In genomic region chr13:99657848-99658265, GRCh38 we compare ENCODE assay signal across 8 cellular contexts. TPM values are rescaled to one million over a fixed set of nuclear protein-coding genes. Genes with fewer than 3 reads are reported as not detected.
A peak's percentile ranks its signal among the peaks of the same experiment; 100 is the strongest.
DNase-seq lines count a peak whose midpoint lies in the region; ATAC-seq and TF ChIP-seq lines count a peak whose summit lies in the region.

No MANE protein-coding gene starts in this region.

- H3K9me3 ChIP-seq in aorta (ENCODE audit: control insufficient read depth, low read length) = no peaks in the 10 kb centered on the region

- H3K4me3 ChIP-seq in epithelial cell of esophagus (ENCODE audit: low read length) = peak overlapping the region; percentile 34
- H3K4me3 ChIP-seq in aorta (ENCODE audit: low read length in 2 of 2) = peak overlapping the region; percentile 5 to 42

- no peaks in the 10 kb centered on the region for H3K4me1 ChIP-seq in aorta (ENCODE audit: control insufficient read depth in 1 of 2, insufficient read depth in 2 of 2, low read length in 2 of 2)

- 28 to 37% methylated on average over 30 of the region's 30 CpGs for WGBS in aorta, 2 donors

- peaks cover 50% of the 10 kb centered on the region for H3K4me1 Mint-ChIP-seq in activated CD4-positive, alpha-beta T cell treated with anti-CD3 and anti-CD28 coated beads, Interleukin-2, amount 10 ng/mL, durations not matched to agents 7 days and 5 days
- peaks cover 11 to 53% (median 50%) of the 10 kb centered on the region in 4 donors for H3K4me1 Mint-ChIP-seq in naive thymus-derived CD8-positive, alpha-beta T cell

- TF ChIP-seq CTCF in GM10266 (IDR thresholded peaks at IDR 0.05; ENCODE audit: control insufficient read depth, insufficient read depth, low read depth, missing control alignments) (peak; percentile 0), epithelial cell of esophagus (IDR thresholded peaks at IDR 0.05; ENCODE audit: insufficient read depth, low read depth, low read length, missing control alignments) (no peak)

- no peaks in the 10 kb centered on the region for H3K27me3 ChIP-seq in aorta (ENCODE audit: control insufficient read depth in 1 of 2, insufficient read depth in 2 of 2, low read length in 1 of 2)

- DNase-seq in GM10266 (ENCODE audit: extremely low spot score) (no peak), epithelial cell of esophagus (ENCODE audit: low read depth) (no peak), aorta (peak in 1 of 2 donors; percentile 53), NCI-H774 (lab: John Stamatoyannopoulos, UW) (no peak), dedifferentiated amniotic fluid mesenchymal stem cell (ENCODE audit: extremely low spot score) (no peak)
- no peak for DNase-seq in activated CD4-positive, alpha-beta T cell treated with anti-CD3 and anti-CD28 coated beads, Interleukin-2, amount 10 ng/mL, durations not matched to agents 7 days and 5 days
- DNase-seq in naive thymus-derived CD8-positive, alpha-beta T cell = peak in 5 of 10 donors; percentile 20 to 69 (median 33)

- no peaks in the 10 kb centered on the region for H3K9me3 Mint-ChIP-seq in activated CD4-positive, alpha-beta T cell treated with anti-CD3 and anti-CD28 coated beads, Interleukin-2, amount 10 ng/mL, durations not matched to agents 7 days and 5 days
- H3K9me3 Mint-ChIP-seq in naive thymus-derived CD8-positive, alpha-beta T cell = no peaks in the 10 kb centered on the region

- H3K36me3 ChIP-seq in aorta (ENCODE audit: control insufficient read depth in 1 of 2, insufficient read depth in 2 of 2, low read length in 1 of 2) = no peaks in the 10 kb centered on the region

- no peaks in the 10 kb centered on the region for H3K36me3 Mint-ChIP-seq in activated CD4-positive, alpha-beta T cell treated with anti-CD3 and anti-CD28 coated beads, Interleukin-2, amount 10 ng/mL, durations not matched to agents 7 days and 5 days (ENCODE audit: low read depth)
- no peaks in the 10 kb centered on the region for H3K36me3 Mint-ChIP-seq in naive thymus-derived CD8-positive, alpha-beta T cell

- CTCF ChIA-PET in activated CD4-positive, alpha-beta T cell treated with anti-CD3 and anti-CD28 coated beads, Interleukin-2, amount 10 ng/mL, durations not matched to agents 7 days and 5 days (lab: Charles Lee) = interaction anchor here (2.7 to 4.8 kb wide), 2 partner anchors 12 to 857 kb away, joined by 13 to 15 read pairs; no protein-coding TSS in a partner anchor

- intact Hi-C loops in aorta (cut with DNase I) = loop anchor here (2.0 to 10.0 kb wide), 7 partner anchors 36 to 857 kb away; partner anchors contain the start of gene ZIC5 (in 1 of the 2)

- POLR2A ChIA-PET in activated CD4-positive, alpha-beta T cell treated with anti-CD3 and anti-CD28 coated beads, Interleukin-2, amount 10 ng/mL, durations not matched to agents 7 days and 5 days (lab: Charles Lee) = no interaction called here
- POLR2A ChIA-PET in naive thymus-derived CD8-positive, alpha-beta T cell (lab: Charles Lee) = interaction anchor here (0.6 to 3.8 kb wide), 22 partner anchors 46 to 1075 kb away, joined by 3 to 26 read pairs (median 4); partner anchors contain the start of genes CLYBL, GGACT, TM9SF2 and TMTC4

- H3K4me3 Mint-ChIP-seq in activated CD4-positive, alpha-beta T cell treated with anti-CD3 and anti-CD28 coated beads, Interleukin-2, amount 10 ng/mL, durations not matched to agents 7 days and 5 days = peak overlapping the region; percentile 48
- peak overlapping the region; percentile 75 to 93 (median 83) for H3K4me3 Mint-ChIP-seq in naive thymus-derived CD8-positive, alpha-beta T cell

- peak overlapping the region; percentile 34 to 68 for H3K27ac ChIP-seq in aorta (ENCODE audit: low read depth in 1 of 2, low read length in 2 of 2)

- ATAC-seq in HG03066 (IDR thresholded peaks at IDR 0.05; ENCODE audit: low read depth, unreplicated experiment) (peak; percentile 20), aorta (ENCODE audit: low FRiP score) (peak; percentile 57)
- ATAC-seq in naive thymus-derived CD8-positive, alpha-beta T cell = peak; percentile 30 to 36

- H3K27me3 Mint-ChIP-seq in activated CD4-positive, alpha-beta T cell treated with anti-CD3 and anti-CD28 coated beads, Interleukin-2, amount 10 ng/mL, durations not matched to agents 7 days and 5 days = peaks cover 5% of the 10 kb centered on the region
- H3K27me3 Mint-ChIP-seq in naive thymus-derived CD8-positive, alpha-beta T cell = peaks cover 0 to 1% (median 0%) of the 10 kb centered on the region in 5 donors

- peak overlapping the region; percentile 95 for H3K27ac Mint-ChIP-seq in activated CD4-positive, alpha-beta T cell treated with anti-CD3 and anti-CD28 coated beads, Interleukin-2, amount 10 ng/mL, durations not matched to agents 7 days and 5 days
- H3K27ac Mint-ChIP-seq in naive thymus-derived CD8-positive, alpha-beta T cell = peak overlapping the region; percentile 87 to 99 (median 96)

RNA-seq across cellular contexts. Expression of gene CLYBL, which starts 51.4 kb away (rescaled TPM):
- total RNA-seq in activated CD4-positive, alpha-beta T cell treated with anti-CD3 and anti-CD28 coated beads, Interleukin-2, amount 10 ng/mL, durations not matched to agents 7 days and 5 days = 10 to 100 TPM; 12.2 to 13.0 TPM
- total RNA-seq in naive thymus-derived CD8-positive, alpha-beta T cell = 10 to 100 TPM; 12.1 TPM
- 10 to 100 TPM in 1 of 3 donors, 1 to 10 TPM in 2; 6.5 to 16.8 (median 8.0) TPM for polyA plus RNA-seq in naive thymus-derived CD8-positive, alpha-beta T cell
- total RNA-seq in aorta = 1 to 10 TPM; 7.7 to 8.3 TPM
- polyA plus RNA-seq in aorta = 10 to 100 TPM in 1 of 2 donors, 1 to 10 TPM in 1; 8.2 to 34.9 TPM
